In the genomic region with DNA sequence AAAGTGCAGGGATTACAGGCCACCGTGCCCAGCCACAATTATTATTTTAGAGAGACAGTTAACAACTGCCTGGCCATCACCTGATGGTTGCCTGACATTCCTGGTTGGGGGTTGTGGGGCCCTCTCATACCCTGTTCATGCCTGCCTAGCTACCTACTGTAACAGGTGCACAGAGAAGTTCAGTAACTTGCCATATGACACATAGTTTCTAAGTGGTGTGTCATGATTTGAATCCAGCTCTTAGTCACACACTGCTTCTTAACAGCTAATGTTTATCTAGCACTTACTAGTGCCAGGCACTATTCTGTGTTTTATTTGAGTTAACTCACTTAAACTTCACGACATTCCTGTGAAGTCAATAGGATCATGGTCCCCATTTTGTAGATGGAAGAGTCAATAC, we compare ENCODE assay signal across 23 cellular contexts.
DNase-seq lines count a peak whose midpoint lies in the region; ATAC-seq, FAIRE-seq and TF ChIP-seq lines count a peak whose summit lies in the region.
"Had no signal": no experiment of that assay in that cellular context is flagged by ENCODE, and none has a peak within 500 bp of the region (broad histone marks: within the 10 kb centered on the region; RNA-seq: fewer than 3 reads in every experiment).

No MANE protein-coding gene starts in this region.

- H3K4me3 ChIP-seq in endodermal cell (ENCODE audit: low read length) = peak overlapping the region; percentile 56
- H3K4me3 ChIP-seq in sigmoid colon = no peak overlapping the region
- H3K4me3 ChIP-seq: BLaER1, GM12878, SK-N-MC had no signal

- no peaks in the 10 kb centered on the region for H3K9me3 Mint-ChIP-seq in activated CD4-positive, alpha-beta T cell treated with anti-CD3 and anti-CD28 coated beads for 36 hours (ENCODE audit: low read depth)
- peaks cover 27% of the 10 kb centered on the region for H3K9me3 Mint-ChIP-seq in endodermal cell

- intact Hi-C loops in activated CD4-positive, alpha-beta T cell treated with anti-CD3 and anti-CD28 coated beads for 36 hours (cut with DNase I, micrococcal nuclease) = no loop called here
- intact Hi-C loops in sigmoid colon (cut with DNase I) = no loop called here

- no peak for FAIRE-seq in RCC 7860 (lab: Jason Lieb, UNC)
- FAIRE-seq: GM12878, H54, HepG2 had no signal

- H3K4me1 ChIP-seq in endodermal cell (ENCODE audit: control insufficient read depth, insufficient read depth, low read length) = no peaks in the 10 kb centered on the region
- H3K4me1 ChIP-seq in sigmoid colon = peaks cover 0 to 22% (median 10%) of the 10 kb centered on the region in 4 donors

- H3K27ac ChIP-seq in endodermal cell (ENCODE audit: low read depth, low read length) (no peak overlapping the region), sigmoid colon (peak overlapping the region in 1 of 4 donors; percentile 8), RWPE1 (no peak overlapping the region)
- H3K27ac ChIP-seq: 22Rv1, BLaER1, SK-N-MC had no signal

- H3K27me3 ChIP-seq in endodermal cell (ENCODE audit: control insufficient read depth, insufficient read depth, low read length, poor library complexity, severe bottlenecking) (no peaks in the 10 kb centered on the region), sigmoid colon (no peaks in the 10 kb centered on the region)
- H3K27me3 ChIP-seq: BLaER1 had no signal

- TF ChIP-seq CTCF in endodermal cell (conservative IDR thresholded peaks at IDR 0.05) (no peak), sigmoid colon (IDR thresholded peaks at IDR 0.05) (no peak), RWPE1 (conservative IDR thresholded peaks at IDR 0.05; ENCODE audit: low read depth) (no peak)

- H3K27me3 Mint-ChIP-seq in activated CD4-positive, alpha-beta T cell treated with anti-CD3 and anti-CD28 coated beads for 36 hours = peaks cover 10% of the 10 kb centered on the region
- peaks cover 8% of the 10 kb centered on the region for H3K27me3 Mint-ChIP-seq in endodermal cell (ENCODE audit: insufficient read depth)

- CTCF ChIA-PET in activated CD4-positive, alpha-beta T cell treated with anti-CD3 and anti-CD28 coated beads for 36 hours (lab: Charles Lee) = no interaction called here
- CTCF ChIA-PET in RWPE1 (lab: Yijun Ruan, JAX) = no interaction called here

- no peak for DNase-seq in activated CD4-positive, alpha-beta T cell treated with anti-CD3 and anti-CD28 coated beads for 36 hours
- no peak for DNase-seq in activated CD4-positive, alpha-beta T cell treated with anti-CD3 and anti-CD28 coated beads for 4 hours
- DNase-seq in RCC 7860 (ENCODE audit: low spot score) = peak; percentile 11
- DNase-seq in endodermal cell = no peak
- DNase-seq in kidney tubule cell (ENCODE audit: low spot score) = peak; percentile 68
- no peak for DNase-seq in sigmoid colon
- DNase-seq in RWPE1 (ENCODE audit: low spot score) = no peak
- DNase-seq: ACHN; CD4-positive, alpha-beta T cell; DND-41; NCI-H1105; NCI-H1694; NCI-H2081 treated with DMSO at 0.1 percent for 48 hours; NCI-H2171 treated with DMSO at 0.1 percent for 48 hours; NCI-H526; SHP77 had no signal

- H3K9me3 ChIP-seq in endodermal cell (ENCODE audit: control insufficient read depth, low read length) (peaks cover 34% of the 10 kb centered on the region), sigmoid colon (no peaks in the 10 kb centered on the region)
- H3K9me3 ChIP-seq: BLaER1 had no signal

- no peak overlapping the region for H3K4me3 Mint-ChIP-seq in activated CD4-positive, alpha-beta T cell treated with anti-CD3 and anti-CD28 coated beads for 36 hours
- no peak overlapping the region for H3K4me3 Mint-ChIP-seq in endodermal cell
- H3K4me3 Mint-ChIP-seq: CD4-positive, alpha-beta T cell had no signal

- peaks cover 2% of the 10 kb centered on the region for H3K4me1 Mint-ChIP-seq in activated CD4-positive, alpha-beta T cell treated with anti-CD3 and anti-CD28 coated beads for 36 hours
- H3K4me1 Mint-ChIP-seq in endodermal cell = peaks cover 27% of the 10 kb centered on the region

- H3K9ac ChIP-seq in endodermal cell (ENCODE audit: extremely low read depth, low read length, poor library complexity, severe bottlenecking) = no peak overlapping the region
- H3K9ac ChIP-seq: BLaER1 had no signal

- POLR2A ChIA-PET in activated CD4-positive, alpha-beta T cell treated with anti-CD3 and anti-CD28 coated beads for 36 hours (lab: Charles Lee) = no interaction called here
- POLR2A ChIA-PET in RWPE1 (lab: Yijun Ruan, JAX; ENCODE audit: low non-redundant PET) = no interaction called here

- H3K36me3 ChIP-seq in endodermal cell (ENCODE audit: control insufficient read depth, insufficient read depth, low read length) (no peaks in the 10 kb centered on the region), sigmoid colon (no peaks in the 10 kb centered on the region)
- H3K36me3 ChIP-seq: BLaER1 had no signal

- ATAC-seq in activated CD4-positive, alpha-beta T cell treated with anti-CD3 and anti-CD28 coated beads for 36 hours = peak; percentile 75
- ATAC-seq in HG02642 (IDR thresholded peaks at IDR 0.05; ENCODE audit: poor library complexity, unreplicated experiment) = no peak
- ATAC-seq: GM12878, HepG2 had no signal

- no peak for TF ChIP-seq POLR2A in sigmoid colon (IDR thresholded peaks at IDR 0.05)

- H3K36me3 Mint-ChIP-seq in activated CD4-positive, alpha-beta T cell treated with anti-CD3 and anti-CD28 coated beads for 36 hours (ENCODE audit: low read depth) = no peaks in the 10 kb centered on the region
- peaks cover 2% of the 10 kb centered on the region for H3K36me3 Mint-ChIP-seq in endodermal cell (ENCODE audit: low read depth)

- WGBS in endodermal cell (ENCODE audit: insufficient coverage in 1 of 2, insufficient read length in 1 of 2), 2 experiments = 93 to 100% methylated on average over 2 of the region's 2 CpGs
- WGBS in sigmoid colon, 2 donors = 87 to 93% methylated on average over 2 of the region's 2 CpGs

- TF ChIP-seq EP300 in sigmoid colon (IDR thresholded peaks at IDR 0.05) = no peak

- no peak overlapping the region for H3K27ac Mint-ChIP-seq in activated CD4-positive, alpha-beta T cell treated with anti-CD3 and anti-CD28 coated beads for 36 hours
- no peak overlapping the region for H3K27ac Mint-ChIP-seq in endodermal cell
- H3K27ac Mint-ChIP-seq: CD4-positive, alpha-beta T cell had no signal

Comparison
In these comparisons a context has a peak if more than half of its experiments do, and no peak if none do; other contexts are left out.
1. DNase-seq: peak in RCC 7860 (single experiment) and kidney tubule cell (single experiment); none in activated CD4-positive, alpha-beta T cell treated with anti-CD3 and anti-CD28 coated beads for 36 hours (single experiment), activated CD4-positive, alpha-beta T cell treated with anti-CD3 and anti-CD28 coated beads for 4 hours (0 of 2), endodermal cell (single experiment), sigmoid colon (single experiment) and RWPE1 (single experiment).